ENCODE assay signal across 16 cellular contexts in the genomic region with DNA sequence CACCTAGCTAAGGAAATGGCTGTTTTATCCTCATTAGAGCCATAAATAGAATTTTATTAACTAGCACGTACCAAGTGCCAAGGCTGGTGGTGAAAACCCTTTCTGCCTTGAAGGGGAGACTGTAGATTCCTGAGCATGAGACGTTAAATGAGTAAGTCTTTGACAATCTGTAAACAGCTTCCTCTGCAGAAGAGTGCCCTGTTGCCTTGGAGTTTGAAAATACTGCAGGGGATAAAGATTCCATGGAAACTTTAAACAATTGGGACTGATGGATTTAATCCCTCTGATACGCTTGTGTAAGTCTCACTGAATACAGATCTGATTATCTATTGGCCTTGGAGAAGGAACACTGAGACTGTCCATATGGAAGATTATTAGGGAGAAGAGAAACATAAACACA.
DNase-seq lines count a peak whose midpoint lies in the region; TF ChIP-seq lines count a peak whose summit lies in the region.
"Had no signal": no experiment of that assay in that cellular context is flagged by ENCODE, and none has a peak within 500 bp of the region (broad histone marks: within the 10 kb centered on the region; RNA-seq: fewer than 3 reads in every experiment).

No MANE protein-coding gene starts in this region.

- no peak overlapping the region for H3K14ac ChIP-seq in neuronal stem cell (ENCODE audit: low read length)

- H3K4me2 ChIP-seq in neuronal stem cell (ENCODE audit: insufficient read depth, low read length, poor library complexity, severe bottlenecking) (no peak overlapping the region), PC-9 (no peak overlapping the region)
- H3K4me2 ChIP-seq: BLaER1 had no signal

- H3K4me1 ChIP-seq in neuronal stem cell (ENCODE audit: control insufficient read depth in 2 of 2, insufficient read depth in 1 of 2, low read depth in 1 of 2, low read length in 2 of 2), result peaks cover 0 to 3% of the 10 kb centered on the region in 2 donors
- H3K4me1 ChIP-seq in PC-9 (replicated peaks; ENCODE audit: insufficient read depth), result no peaks in the 10 kb centered on the region
- H3K4me1 ChIP-seq: BLaER1, Caco-2 had no signal

- no peaks in the 10 kb centered on the region for H4K20me1 ChIP-seq in PC-9 (ENCODE audit: insufficient read depth)
- H4K20me1 ChIP-seq: BLaER1 had no signal

- H3K27me3 ChIP-seq in neuronal stem cell (ENCODE audit: control insufficient read depth in 3 of 3, insufficient read depth in 3 of 3, low read depth in 1 of 3, low read length in 3 of 3) (no peaks in the 10 kb centered on the region), PC-9 (ENCODE audit: insufficient read depth, low read depth) (peaks cover 58% of the 10 kb centered on the region)
- H3K27me3 ChIP-seq: BLaER1 had no signal

- no peaks in the 10 kb centered on the region for H3K9me3 ChIP-seq in neuronal stem cell (replicated peaks in 1 of 2; ENCODE audit: control insufficient read depth in 2 of 2, insufficient read depth in 1 of 2, low read depth in 1 of 2, low read length in 2 of 2)
- H3K9me3 ChIP-seq in PC-9 (ENCODE audit: insufficient read depth, low read depth), result no peaks in the 10 kb centered on the region
- H3K9me3 ChIP-seq: BLaER1, Caco-2 had no signal

- H3K18ac ChIP-seq in neuronal stem cell (ENCODE audit: low read length), result no peak overlapping the region

- no TSS peak for BruUV-seq in PC-9 (replicated peaks; lab: Mats Ljungman, UMichigan)

- no peak overlapping the region for H4K8ac ChIP-seq in neuronal stem cell (ENCODE audit: low read depth, low read length)

- H3K4ac ChIP-seq in neuronal stem cell (ENCODE audit: low read length), result no peak overlapping the region

- H3K9me2 ChIP-seq in PC-9 (ENCODE audit: insufficient read depth), result no peaks in the 10 kb centered on the region

- no peaks in the 10 kb centered on the region for H3K79me1 ChIP-seq in neuronal stem cell (ENCODE audit: low read depth, low read length)

- no peak for TF ChIP-seq CTCF in VCaP (conservative IDR thresholded peaks at IDR 0.05)
- TF ChIP-seq CTCF in choroid plexus epithelial cell (conservative IDR thresholded peaks at IDR 0.05; ENCODE audit: low read depth, low read length), result no peak
- TF ChIP-seq CTCF in PC-9 (conservative IDR thresholded peaks at IDR 0.05), result no peak

- no peaks in the 10 kb centered on the region for H3F3A ChIP-seq in PC-9 (ENCODE audit: insufficient read depth, low read depth)

- no peaks in the 10 kb centered on the region for H3K79me2 ChIP-seq in PC-9 (ENCODE audit: low read depth)

- H3K4me3 ChIP-seq in choroid plexus epithelial cell (ENCODE audit: low read depth, low read length) (no peak overlapping the region), neuronal stem cell (ENCODE audit: low read length in 2 of 2) (no peak overlapping the region), PC-9 (no peak overlapping the region)
- H3K4me3 ChIP-seq: BLaER1, GM23248 had no signal

- no CpG with 5 or more reads among the region's 3 CpGs for WGBS in neuronal stem cell (ENCODE audit: extremely low coverage in 2 of 2, insufficient read length in 2 of 2, insufficient replicate concordance in 1 of 2), 2 donors

- H3K27ac ChIP-seq in VCaP (peak overlapping the region; percentile 52), neuronal stem cell (replicated peaks; ENCODE audit: low read length) (no peak overlapping the region), caudate nucleus (ENCODE audit: low read depth, low read length) (no peak overlapping the region), PC-9 (no peak overlapping the region)
- H3K27ac ChIP-seq: 22Rv1, BLaER1, GM23248 had no signal

- POLR2A ChIA-PET in PC-9 (lab: Charles Lee; ENCODE audit: unreplicated experiment), result no interaction called here

- no peak overlapping the region for H4K91ac ChIP-seq in neuronal stem cell (ENCODE audit: low read depth, low read length, poor library complexity)

- peak; percentile 30 for DNase-seq in D341Med (ENCODE audit: low spot score)
- DNase-seq in choroid plexus epithelial cell (ENCODE audit: low read depth), result peak; percentile 15
- peak; percentile 15 for DNase-seq in neuronal stem cell (ENCODE audit: low spot score)
- DNase-seq in caudate nucleus (lab: John Stamatoyannopoulos, UW), result no peak
- DNase-seq in PC-9, result no peak
- DNase-seq in kidney glomerular epithelial cell (lab: John Stamatoyannopoulos, UW), result no peak
- DNase-seq: Caco-2; CD8-positive, alpha-beta memory T cell; DMS53; GF-D8; GM23248; H7; IMR-90 had no signal

- H3K9ac ChIP-seq in neuronal stem cell (ENCODE audit: low read depth, low read length, poor library complexity), result no peak overlapping the region
- H3K9ac ChIP-seq: BLaER1, GM23248 had no signal

- H2BK12ac ChIP-seq in neuronal stem cell (ENCODE audit: low read length), result no peak overlapping the region

- H2BK15ac ChIP-seq in neuronal stem cell (ENCODE audit: low read length), result no peak overlapping the region

- CTCF ChIA-PET in PC-9 (lab: Charles Lee), result no interaction called here

- H2AFZ ChIP-seq in neuronal stem cell (ENCODE audit: low read length) (no peak overlapping the region), PC-9 (no peak overlapping the region)
- H2AFZ ChIP-seq: GM23248 had no signal

- H3K36me3 ChIP-seq in neuronal stem cell (replicated peaks in 1 of 2; ENCODE audit: control insufficient read depth in 2 of 2, insufficient read depth in 2 of 2, low read length in 2 of 2), result no peaks in the 10 kb centered on the region
- no peaks in the 10 kb centered on the region for H3K36me3 ChIP-seq in PC-9 (ENCODE audit: low read depth)
- H3K36me3 ChIP-seq: BLaER1 had no signal

- no peak overlapping the region for H2BK5ac ChIP-seq in neuronal stem cell (ENCODE audit: low read length)

- H2AK5ac ChIP-seq in neuronal stem cell (ENCODE audit: low read depth, low read length), result no peak overlapping the region

- no peak overlapping the region for H2BK120ac ChIP-seq in neuronal stem cell (ENCODE audit: low read depth, low read length)

- intact Hi-C loops in PC-9 (cut with micrococcal nuclease; ENCODE audit: unreplicated experiment), result no loop called here

- H3K23ac ChIP-seq in neuronal stem cell (ENCODE audit: low read depth, low read length, poor library complexity), result no peak overlapping the region

Comparison
In these comparisons a context has a peak if more than half of its experiments do, and no peak if none do; other contexts are left out.
1. DNase-seq: peak in D341Med (single experiment), choroid plexus epithelial cell (single experiment) and neuronal stem cell (single experiment); none in caudate nucleus (0 of 61), PC-9 (0 of 2) and kidney glomerular epithelial cell (single experiment).